Comparison of ENCODE assay signal across 2 cellular contexts in genomic region chr2:12151716-12152115, GRCh38.
TF ChIP-seq lines count a peak whose summit lies in the region.

No MANE protein-coding gene starts in this region.

TF ChIP-seq in IMR-90, 13 proteins besides CTCF, POLR2A, EP300 and RAD21 (continued from another document):
- TF ChIP-seq CHD1 (IDR thresholded peaks at IDR 0.05; ENCODE audit: low read depth, low read length) (no peak), ELK1 (IDR thresholded peaks at IDR 0.05; ENCODE audit: borderline replicate concordance, low read depth, low read length) (no peak)

TF ChIP-seq in K562, 482 proteins besides CTCF, POLR2A, EP300 and RAD21:
- TF ChIP-seq ZFP91 (CRISPR knock-in tag; IDR thresholded peaks at IDR 0.05): no peak
- no peak for TF ChIP-seq LEF1 (IDR thresholded peaks at IDR 0.05)
- no peak for TF ChIP-seq PHF20 (IDR thresholded peaks at IDR 0.05; ENCODE audit: partially characterized antibody)
- no peak for TF ChIP-seq EWSR1 (IDR thresholded peaks at IDR 0.05; ENCODE audit: borderline replicate concordance, low read depth, partially characterized antibody)
- no peak for TF ChIP-seq CHCHD3 (CRISPR knock-in tag; IDR thresholded peaks at IDR 0.05)
- no peak for TF ChIP-seq EHMT2 (IDR thresholded peaks at IDR 0.05)
- no peak for TF ChIP-seq ETS2 (tag; IDR thresholded peaks at IDR 0.05; ENCODE audit: borderline replicate concordance, poor library complexity, severe bottlenecking)
- TF ChIP-seq NEUROD1 (IDR thresholded peaks at IDR 0.05; ENCODE audit: borderline replicate concordance, low read depth, low read length, partially characterized antibody): no peak
- TF ChIP-seq GTF2B (IDR thresholded peaks at IDR 0.05; ENCODE audit: extremely low read depth, insufficient read length): no peak
- TF ChIP-seq ZNF184 (CRISPR knock-in tag; IDR thresholded peaks at IDR 0.05): no peak
- no peak for TF ChIP-seq ZNF23 (CRISPR knock-in tag; IDR thresholded peaks at IDR 0.05)
- TF ChIP-seq POU5F1 (IDR thresholded peaks at IDR 0.05; ENCODE audit: borderline replicate concordance, low read depth, low read length, partially characterized antibody): no peak
TF ChIP-seq in K562: peak in this region for 0.
